9 cellular contexts compared by ENCODE assay signal in the genomic region with DNA sequence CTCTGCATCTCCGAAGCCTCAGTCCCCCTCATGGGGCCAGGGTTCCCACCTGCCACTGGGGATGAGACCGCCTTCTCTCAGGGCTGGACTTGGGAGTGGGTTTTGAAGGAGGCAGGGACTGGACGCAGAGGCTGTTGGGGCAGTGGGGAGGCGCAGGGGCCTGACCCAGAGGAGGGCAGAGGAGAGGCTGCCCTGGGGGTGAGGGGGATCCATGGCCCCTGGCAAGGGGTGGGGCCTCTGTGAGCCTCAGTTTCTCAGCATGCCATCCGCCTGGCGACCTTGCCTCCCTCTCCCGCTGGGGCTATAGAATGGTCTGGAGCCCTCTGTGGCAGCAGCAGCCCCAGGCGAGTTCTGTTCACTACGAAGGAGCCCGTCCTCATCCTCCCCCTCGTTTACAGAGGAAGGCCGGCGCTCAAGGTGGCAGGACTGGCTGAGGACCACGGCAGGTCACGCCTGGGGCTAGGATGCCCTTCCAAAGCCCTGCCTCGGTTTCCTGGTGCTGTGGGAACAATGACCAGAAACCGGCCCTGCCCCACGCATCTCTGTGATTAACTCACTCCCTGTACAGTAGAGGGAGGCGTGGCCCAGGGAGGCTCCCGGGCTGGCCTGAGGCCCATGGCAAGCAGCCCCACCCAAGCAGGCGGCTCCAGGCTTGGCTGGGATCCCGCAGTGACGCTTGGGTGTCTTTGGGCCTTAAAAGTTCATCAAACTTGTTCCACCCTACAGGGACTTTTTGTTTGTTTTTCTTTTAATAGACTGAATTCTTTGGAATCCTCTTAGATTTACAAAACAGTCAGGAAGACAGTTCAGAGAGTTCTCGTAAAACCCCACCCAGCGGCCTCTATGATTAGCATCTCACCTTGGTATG. TPM values are rescaled to one million over a fixed set of nuclear protein-coding genes. Genes with fewer than 3 reads are reported as not detected.
DNase-seq lines count a peak whose midpoint lies in the region; ATAC-seq, FAIRE-seq and TF ChIP-seq lines count a peak whose summit lies in the region.
"Had no signal": no experiment of that assay in that cellular context is flagged by ENCODE, and none has a peak within 500 bp of the region (broad histone marks: within the 10 kb centered on the region; RNA-seq: fewer than 3 reads in every experiment).

No MANE protein-coding gene starts in this region.

- no peak overlapping the region for H3K27ac Mint-ChIP-seq in T-helper 2 cell treated with Interferon-gamma antibody and Interleukin-4, amounts not matched to agents 5 μg/mL and 100 μg/mL, for 36 hours

- H3K36me3 Mint-ChIP-seq in T-helper 2 cell treated with Interferon-gamma antibody and Interleukin-4, amounts not matched to agents 5 μg/mL and 100 μg/mL, for 36 hours (ENCODE audit: low read depth), result no peaks in the 10 kb centered on the region

- H3K4me1 Mint-ChIP-seq in T-helper 2 cell treated with Interferon-gamma antibody and Interleukin-4, amounts not matched to agents 5 μg/mL and 100 μg/mL, for 36 hours (ENCODE audit: low read depth), result no peaks in the 10 kb centered on the region

- no peak for FAIRE-seq in RCC 7860 (lab: Jason Lieb, UNC)

- peak; percentile 11 for TF ChIP-seq CTCF in foreskin keratinocyte (conservative IDR thresholded peaks at IDR 0.05)

- in situ Hi-C loops in KBM-7 (cut with MboI; ENCODE audit: low pct_unique_long_range_greater_than_20kb, low sequenced_read_pairs), result no loop called here

- H3K27me3 ChIP-seq in foreskin keratinocyte, result no peaks in the 10 kb centered on the region

- H3K4me1 ChIP-seq in foreskin keratinocyte, result peaks cover 12% of the 10 kb centered on the region

- DNase-seq in GM04504 (ENCODE audit: low read depth) (peak; percentile 74), RCC 7860 (ENCODE audit: low spot score) (peak; percentile 30), foreskin keratinocyte (peak; percentile 94), renal cortical epithelial cell (ENCODE audit: low read depth) (peak; percentile 64), KBM-7 (no peak), HuH-7 (ENCODE audit: low spot score) (no peak)
- no peak for DNase-seq in T-helper 2 cell treated with Interferon-gamma antibody and Interleukin-4, amounts not matched to agents 5 μg/mL and 100 μg/mL, for 36 hours (ENCODE audit: low spot score)
- DNase-seq: stimulated activated naive CD4-positive, alpha-beta T cell treated with Interleukin-2 at 50 U/mL for 16 hours had no signal

- H3K9me3 Mint-ChIP-seq in T-helper 2 cell treated with Interferon-gamma antibody and Interleukin-4, amounts not matched to agents 5 μg/mL and 100 μg/mL, for 36 hours, result no peaks in the 10 kb centered on the region

- no peak overlapping the region for H3K4me3 Mint-ChIP-seq in T-helper 2 cell treated with Interferon-gamma antibody and Interleukin-4, amounts not matched to agents 5 μg/mL and 100 μg/mL, for 36 hours

- peak overlapping the region; percentile 98 for H3K27ac ChIP-seq in foreskin keratinocyte

- ATAC-seq in foreskin keratinocyte (peak; percentile 90), HG02623 (IDR thresholded peaks at IDR 0.05; ENCODE audit: unreplicated experiment) (no peak)

- no peaks in the 10 kb centered on the region for H3K27me3 Mint-ChIP-seq in T-helper 2 cell treated with Interferon-gamma antibody and Interleukin-4, amounts not matched to agents 5 μg/mL and 100 μg/mL, for 36 hours (ENCODE audit: low read depth)

RNA-seq across cellular contexts. Expression of gene SH3TC1, which starts 16.0 kb away (rescaled TPM):
- total RNA-seq in foreskin keratinocyte (18.7 and 30.1 TPM in 2 replicates), renal cortical epithelial cell (25.4 and 27.2 TPM in 2 replicates)
- 11.2 and 16.7 TPM in 2 replicates for polyA plus RNA-seq in foreskin keratinocyte

RNA-seq across cellular contexts. Expression of gene ABLIM2, which starts 24.5 kb away (rescaled TPM):
- total RNA-seq in foreskin keratinocyte, result 0.39 and 0.85 TPM in 2 replicates
- polyA plus RNA-seq in foreskin keratinocyte, result 0.33 and 0.49 TPM in 2 replicates
- 1.2 and 6.1 TPM in 2 replicates for total RNA-seq in renal cortical epithelial cell

Comparison
In these comparisons a context has a peak if more than half of its experiments do, and no peak if none do; other contexts are left out.
1. DNase-seq: peak in GM04504 (single experiment), RCC 7860 (single experiment), foreskin keratinocyte (2 of 2) and renal cortical epithelial cell (single experiment); none in KBM-7 (single experiment), T-helper 2 cell treated with Interferon-gamma antibody and Interleukin-4, amounts not matched to agents 5 μg/mL and 100 μg/mL, for 36 hours (single experiment) and HuH-7 (single experiment).